Comparison of ENCODE assay signal across 15 cellular contexts in genomic region chr7:114310344-114311118, GRCh38.
DNase-seq lines count a peak whose midpoint lies in the region; ATAC-seq, FAIRE-seq and TF ChIP-seq lines count a peak whose summit lies in the region.
"Had no signal": no experiment of that assay in that cellular context is flagged by ENCODE, and none has a peak within 500 bp of the region (broad histone marks: within the 10 kb centered on the region; RNA-seq: fewer than 3 reads in every experiment).

No MANE protein-coding gene starts in this region.

- no peaks in the 10 kb centered on the region for H3K9me3 ChIP-seq in GM12878 (replicated peaks; ENCODE audit: control insufficient read depth, insufficient read depth, low read length)
- H3K9me3 ChIP-seq in thyroid gland: no peaks in the 10 kb centered on the region
- no peaks in the 10 kb centered on the region for H3K9me3 ChIP-seq in breast epithelium
- H3K9me3 ChIP-seq: prostate gland had no signal

- SMC1A ChIA-PET in GM12878 (lab: Charles Lee; ENCODE audit: uncharacterized antibody, unreplicated experiment): interaction anchor here (0.5 to 1.9 kb wide), 8 partner anchors 11 to 555 kb away, joined by 3 to 6 read pairs (median 3); no protein-coding TSS in a partner anchor

- TF ChIP-seq RAD21 in GM12878 (IDR thresholded peaks at IDR 0.05; ENCODE audit: insufficient read depth, low read depth, low read length): peak; percentile 41; the same call in 1 of the 2 replicates

- H3K9ac ChIP-seq in GM12878 (ENCODE audit: control insufficient read depth, insufficient read depth, low read length): no peak overlapping the region

- no peaks in the 10 kb centered on the region for H4K20me1 ChIP-seq in GM12878 (ENCODE audit: control insufficient read depth, insufficient read depth)

- 45% methylated on average over 7 of the region's 7 CpGs for WGBS in GM12878 (ENCODE audit: insufficient coverage, insufficient replicate concordance, low lambda C conversion rate, missing lambda C conversion rate)
- 40 to 50% methylated on average over 7 of the region's 7 CpGs for WGBS in thyroid gland, 2 donors

- TF ChIP-seq EP300 in GM12878 (IDR thresholded peaks at IDR 0.05; ENCODE audit: borderline replicate concordance in 1 of 2, control insufficient read depth in 1 of 2, low read depth in 2 of 2, low read length in 2 of 2): no peak

- H3K4me3 ChIP-seq in GM12878 (no peak overlapping the region), thyroid gland (replicated peaks in 1 of 3) (no peak overlapping the region), breast epithelium (no peak overlapping the region)
- H3K4me3 ChIP-seq: prostate gland had no signal

- H3K79me2 ChIP-seq in GM12878 (ENCODE audit: control insufficient read depth, insufficient read depth, low read length): no peaks in the 10 kb centered on the region

- DNase-seq in NCI-H748 (lab: John Stamatoyannopoulos, UW; ENCODE audit: unreplicated experiment): peak; percentile 38
- DNase-seq in NCI-H748 treated with DMSO at 0.1 percent for 48 hours (lab: John Stamatoyannopoulos, UW): no peak
- peak; percentile 15 for DNase-seq in NCI-H2029 (lab: John Stamatoyannopoulos, UW)
- DNase-seq in GM12878 (ENCODE audit: low read depth, low spot score): no peak
- DNase-seq in thyroid gland: peak; percentile 5 to 23
- no peak for DNase-seq in activated CD8-positive, alpha-beta memory T cell treated with anti-CD3 and anti-CD28 coated beads, Interleukin-2, amount 50 U/mL, for 48 hours
- DNase-seq in left lobe of liver (ENCODE audit: low spot score): no peak
- DNase-seq in breast epithelium (ENCODE audit: low spot score in 2 of 2): no peak
- DNase-seq: activated T-cell treated with anti-CD3 and anti-CD28 coated beads, Interleukin-2, amount 50 U/mL, for 1 hour; amniotic stem cell; kidney; stimulated activated CD4-positive, alpha-beta T cell treated with anti-CD3 and anti-CD28 coated beads, Interleukin-2, amount 100 ng/mL, for 48 hours had no signal

- TF ChIP-seq POLR2A in GM12878 (IDR thresholded peaks at IDR 0.05; ENCODE audit: low read depth, low read length) (no peak), thyroid gland (IDR thresholded peaks at IDR 0.05) (no peak), breast epithelium (IDR thresholded peaks at IDR 0.05) (no peak)

- CTCF ChIA-PET in GM12878 (lab: Yijun Ruan, JAX): interaction anchor here (0.6 to 1.9 kb wide), 11 partner anchors 16 to 1158 kb away, joined by 3 to 7 read pairs (median 4); no protein-coding TSS in a partner anchor

- RAD21 ChIA-PET in GM12878 (lab: Charles Lee; ENCODE audit: unreplicated experiment): interaction anchor here (0.6 to 2.0 kb wide), 8 partner anchors 11 to 1372 kb away, joined by 3 to 8 read pairs (median 4); no protein-coding TSS in a partner anchor

- FAIRE-seq in GM12878 (lab: Jason Lieb, UNC): no peak
- FAIRE-seq: G401.6, kidney had no signal

- POLR2A ChIA-PET in GM12878 (lab: Charles Lee): interaction anchor here (0.6 kb wide), 1 partner anchor 328 kb away, joined by 4 read pairs; no protein-coding TSS in a partner anchor

- H3K4me2 ChIP-seq in GM12878 (ENCODE audit: control insufficient read depth, insufficient read depth): no peak overlapping the region

- H3K27me3 ChIP-seq in GM12878 (replicated peaks in 1 of 2; ENCODE audit: control insufficient read depth in 2 of 2, insufficient read depth in 2 of 2, low read length in 1 of 2) (no peaks in the 10 kb centered on the region), thyroid gland (no peaks in the 10 kb centered on the region), breast epithelium (no peaks in the 10 kb centered on the region)

- no peak overlapping the region for H2AFZ ChIP-seq in GM12878 (ENCODE audit: control insufficient read depth, low read depth, low read length)

- no TSS peak for BruUV-seq in GM12878 (replicated peaks; lab: Mats Ljungman, UMichigan)

- no peaks in the 10 kb centered on the region for H3K36me3 ChIP-seq in GM12878 (ENCODE audit: control insufficient read depth in 2 of 2, insufficient read depth in 2 of 2, low read length in 1 of 2)
- no peaks in the 10 kb centered on the region for H3K36me3 ChIP-seq in thyroid gland
- H3K36me3 ChIP-seq in breast epithelium: no peaks in the 10 kb centered on the region
- H3K36me3 ChIP-seq: prostate gland had no signal

- H3K27ac ChIP-seq in GM12878 (ENCODE audit: control insufficient read depth, insufficient read depth) (no peak overlapping the region), thyroid gland (peak overlapping the region; percentile 6 to 59 (median 20)), breast epithelium (no peak overlapping the region)
- H3K27ac ChIP-seq: prostate gland had no signal

- intact Hi-C loops in GM12878 (cut with micrococcal nuclease; ENCODE audit: unreplicated experiment): no loop called here
- intact Hi-C loops in thyroid gland (cut with DNase I): no loop called here
- intact Hi-C loops in breast epithelium (cut with DNase I; ENCODE audit: low total_unique reads): no loop called here

- TF ChIP-seq CTCF in GM12878 (IDR thresholded peaks at IDR 0.05 in 2 of 3, conservative IDR thresholded peaks at IDR 0.05 in 1 of 3; ENCODE audit: control insufficient read depth in 2 of 3, extremely low read depth in 1 of 3, insufficient read depth in 1 of 3, low read depth in 3 of 3, low read length in 3 of 3): no peak; a peak in 1 of 6 replicates
- TF ChIP-seq CTCF in thyroid gland (IDR thresholded peaks at IDR 0.05): peak in 3 of 6 experiments; percentile 34 to 71 (median 59)
- TF ChIP-seq CTCF in breast epithelium (IDR thresholded peaks at IDR 0.05): no peak

- no peaks in the 10 kb centered on the region for H3K4me1 ChIP-seq in GM12878 (ENCODE audit: control insufficient read depth, insufficient read depth, low read length)
- peaks cover 7 to 10% of the 10 kb centered on the region in 2 donors for H3K4me1 ChIP-seq in thyroid gland
- H3K4me1 ChIP-seq in breast epithelium: no peaks in the 10 kb centered on the region
- H3K4me1 ChIP-seq: prostate gland had no signal

- ATAC-seq in GM12878 (peak; percentile 70), left lobe of liver (no peak)
- ATAC-seq: stimulated activated memory B cell treated with anti-CD40 and anti-IgM and Interleukin-4, amounts not matched to agents 10 μg/mL and 1 μg/mL and 100 μg/mL, for 72 hours had no signal

- in situ Hi-C loops in GM12878 (cut with MboI): no loop called here

TF ChIP-seq in GM12878, 131 proteins besides CTCF, POLR2A, EP300 and RAD21:
- no peak for TF ChIP-seq ZBTB4 (CRISPR knock-in tag; IDR thresholded peaks at IDR 0.05)
- TF ChIP-seq ZNF384 (IDR thresholded peaks at IDR 0.05; ENCODE audit: borderline replicate concordance, low read depth, low read length): peak; percentile 82
- no peak for TF ChIP-seq ASH2L (IDR thresholded peaks at IDR 0.05; ENCODE audit: borderline replicate concordance, low read depth)

Comparison
In these comparisons a context has a peak if more than half of its experiments do, and no peak if none do; other contexts are left out.
1. DNase-seq: peak in NCI-H748 (single experiment), NCI-H2029 (single experiment) and thyroid gland (2 of 2); none in NCI-H748 treated with DMSO at 0.1 percent for 48 hours (single experiment), GM12878 (single experiment), activated CD8-positive, alpha-beta memory T cell treated with anti-CD3 and anti-CD28 coated beads, Interleukin-2, amount 50 U/mL, for 48 hours (single experiment), left lobe of liver (single experiment) and breast epithelium (0 of 2).
2. H3K27ac ChIP-seq: peak in thyroid gland (3 of 3); none in GM12878 (single experiment) and breast epithelium (0 of 2).